ENCODE assay signal across 15 cellular contexts in genomic region chr3:193868590-193868989, GRCh38.
A peak's percentile ranks its signal among the peaks of the same experiment; 100 is the strongest.
DNase-seq lines count a peak whose midpoint lies in the region; ATAC-seq and TF ChIP-seq lines count a peak whose summit lies in the region.
"Had no signal": no experiment of that assay in that cellular context is flagged by ENCODE, and none has a peak within 500 bp of the region (broad histone marks: within the 10 kb centered on the region; RNA-seq: fewer than 3 reads in every experiment).

No MANE protein-coding gene starts in this region.

- H3K36me3 ChIP-seq in BLaER1 treated with 17β-estradiol and CSF1 and Interleukin-3, amounts not matched to agents 10 nM and 100 nM: no peaks in the 10 kb centered on the region
- H3K36me3 ChIP-seq in SK-N-SH (replicated peaks in 1 of 2; ENCODE audit: control insufficient read depth in 1 of 2, insufficient read depth in 2 of 2, low read length in 1 of 2): no peaks in the 10 kb centered on the region

- peaks cover 36% of the 10 kb centered on the region for H3K27me3 Mint-ChIP-seq in activated naive CD8-positive, alpha-beta T cell treated with anti-CD3 and anti-CD28 coated beads, Interleukin-2, amount 50 U/mL, for 24 hours

- no peaks in the 10 kb centered on the region for H3K9me3 ChIP-seq in BLaER1 treated with 17β-estradiol and CSF1 and Interleukin-3, amounts not matched to agents 10 nM and 100 nM (replicated peaks in 1 of 11)
- no peaks in the 10 kb centered on the region for H3K9me3 ChIP-seq in SK-N-SH

- ATAC-seq in GM21447 (IDR thresholded peaks at IDR 0.05; ENCODE audit: unreplicated experiment) (peak; percentile 46), GM18511 (IDR thresholded peaks at IDR 0.05; ENCODE audit: unreplicated experiment) (no peak)
- no peak for ATAC-seq in activated naive CD8-positive, alpha-beta T cell treated with anti-CD3 and anti-CD28 coated beads, Interleukin-2, amount 50 U/mL, for 24 hours
- ATAC-seq: PC-3 had no signal

- no peaks in the 10 kb centered on the region for H3K9me2 ChIP-seq in SK-N-SH

- H3K9ac ChIP-seq in BLaER1 treated with 17β-estradiol and CSF1 and Interleukin-3, amounts not matched to agents 10 nM and 100 nM: peak overlapping the region in 9 of 11 experiments; percentile 46 to 76 (median 68); a peak in 17 of 22 replicates
- H3K9ac ChIP-seq in SK-N-SH: no peak overlapping the region

- H3K4me3 Mint-ChIP-seq in activated naive CD8-positive, alpha-beta T cell treated with anti-CD3 and anti-CD28 coated beads, Interleukin-2, amount 50 U/mL, for 24 hours: no peak overlapping the region
- H3K4me3 Mint-ChIP-seq: activated naive CD4-positive, alpha-beta T cell treated with anti-CD3 and anti-CD28 coated beads, Interleukin-2, amount 50 U/mL, for 24 hours had no signal

- peak overlapping the region; percentile 81 to 99 (median 95) for H3K4me2 ChIP-seq in BLaER1 treated with 17β-estradiol and CSF1 and Interleukin-3, amounts not matched to agents 10 nM and 100 nM
- H3K4me2 ChIP-seq in SK-N-SH: no peak overlapping the region

- DNase-seq in glomerular visceral epithelial cell (ENCODE audit: extremely low spot score): peak; percentile 52
- no peak for DNase-seq in activated naive CD8-positive, alpha-beta T cell treated with anti-CD3 and anti-CD28 coated beads, Interleukin-2, amount 50 U/mL, for 24 hours
- no peak for DNase-seq in posterior vena cava (ENCODE audit: low spot score)
- DNase-seq in SK-N-SH: no peak
- DNase-seq: KBM-7, midbrain, NCI-H146, NCI-H510A treated with DMSO at 0.1 percent for 48 hours, PC-3 had no signal

- peak overlapping the region in 9 of 11 experiments; percentile 50 to 88 (median 83); a peak in 17 of 22 replicates for H3K27ac ChIP-seq in BLaER1 treated with 17β-estradiol and CSF1 and Interleukin-3, amounts not matched to agents 10 nM and 100 nM
- H3K27ac ChIP-seq in SK-N-SH (ENCODE audit: low read depth in 2 of 2, low read length in 1 of 2): no peak overlapping the region

- peak; percentile 71; the same call in 1 of the 2 replicates for TF ChIP-seq EP300 in Ishikawa (IDR thresholded peaks at IDR 0.05; ENCODE audit: borderline replicate concordance)
- TF ChIP-seq EP300 in SK-N-SH (IDR thresholded peaks at IDR 0.05; ENCODE audit: borderline replicate concordance in 1 of 2, low read depth in 1 of 2, low read length in 1 of 2): no peak

- peaks cover 0 to 11% (median 0%) of the 10 kb centered on the region in 11 experiments; a peak in 3 of 22 replicates for H4K20me1 ChIP-seq in BLaER1 treated with 17β-estradiol and CSF1 and Interleukin-3, amounts not matched to agents 10 nM and 100 nM
- H4K20me1 ChIP-seq in SK-N-SH (ENCODE audit: insufficient read depth): no peaks in the 10 kb centered on the region

- H2AFZ ChIP-seq in SK-N-SH (ENCODE audit: low read depth): no peak overlapping the region

- intact Hi-C loops in posterior vena cava (cut with DNase I): no loop called here

- peaks cover 45 to 80% (median 65%) of the 10 kb centered on the region in 10 experiments for H3K4me1 ChIP-seq in BLaER1 treated with 17β-estradiol and CSF1 and Interleukin-3, amounts not matched to agents 10 nM and 100 nM
- H3K4me1 ChIP-seq in SK-N-SH (ENCODE audit: control insufficient read depth in 1 of 2, insufficient read depth in 2 of 2, low read depth in 1 of 2, low read length in 1 of 2): peaks cover 0 to 10% of the 10 kb centered on the region in 2 experiments; a peak in 1 of 4 replicates

- CTCF ChIA-PET in SK-N-SH (lab: Yijun Ruan, JAX): no interaction called here

- no peaks in the 10 kb centered on the region for H3K36me3 Mint-ChIP-seq in activated naive CD8-positive, alpha-beta T cell treated with anti-CD3 and anti-CD28 coated beads, Interleukin-2, amount 50 U/mL, for 24 hours (ENCODE audit: low read depth)
- H3K36me3 Mint-ChIP-seq: activated naive CD4-positive, alpha-beta T cell treated with anti-CD3 and anti-CD28 coated beads, Interleukin-2, amount 50 U/mL, for 24 hours had no signal

- peaks cover 14 to 62% (median 33%) of the 10 kb centered on the region in 11 experiments; a peak in 21 of 22 replicates for H3K27me3 ChIP-seq in BLaER1 treated with 17β-estradiol and CSF1 and Interleukin-3, amounts not matched to agents 10 nM and 100 nM
- no peaks in the 10 kb centered on the region for H3K27me3 ChIP-seq in SK-N-SH (ENCODE audit: insufficient read depth)

- POLR2A ChIA-PET in SK-N-SH (lab: Yijun Ruan, JAX): no interaction called here

- no peaks in the 10 kb centered on the region for H3K79me2 ChIP-seq in SK-N-SH (ENCODE audit: insufficient read depth)

- WGBS in SK-N-SH (ENCODE audit: low lambda C conversion rate): 82% methylated on average over 4 of the region's 7 CpGs

- no peak for TF ChIP-seq CTCF in SK-N-SH (IDR thresholded peaks at IDR 0.05)

- H3K4me1 Mint-ChIP-seq in activated naive CD8-positive, alpha-beta T cell treated with anti-CD3 and anti-CD28 coated beads, Interleukin-2, amount 50 U/mL, for 24 hours: peaks cover 35% of the 10 kb centered on the region

- H3K27ac Mint-ChIP-seq in activated naive CD8-positive, alpha-beta T cell treated with anti-CD3 and anti-CD28 coated beads, Interleukin-2, amount 50 U/mL, for 24 hours: no peak overlapping the region
- H3K27ac Mint-ChIP-seq: activated naive CD4-positive, alpha-beta T cell treated with anti-CD3 and anti-CD28 coated beads, Interleukin-2, amount 50 U/mL, for 24 hours had no signal

- no peaks in the 10 kb centered on the region for H3F3A ChIP-seq in SK-N-SH (replicated peaks; ENCODE audit: insufficient read depth)

- H3K9me3 Mint-ChIP-seq in activated naive CD8-positive, alpha-beta T cell treated with anti-CD3 and anti-CD28 coated beads, Interleukin-2, amount 50 U/mL, for 24 hours: no peaks in the 10 kb centered on the region
- H3K9me3 Mint-ChIP-seq: activated naive CD4-positive, alpha-beta T cell treated with anti-CD3 and anti-CD28 coated beads, Interleukin-2, amount 50 U/mL, for 24 hours had no signal

- H3K4me3 ChIP-seq in BLaER1 treated with 17β-estradiol and CSF1 and Interleukin-3, amounts not matched to agents 10 nM and 100 nM: peak overlapping the region in 5 of 10 experiments; percentile 42 to 58 (median 46); a peak in 10 of 20 replicates
- no peak overlapping the region for H3K4me3 ChIP-seq in SK-N-SH (ENCODE audit: low read depth in 2 of 2, low read length in 1 of 2)
- H3K4me3 ChIP-seq: smooth muscle cell had no signal

- TF ChIP-seq RAD21 in Ishikawa (IDR thresholded peaks at IDR 0.05; ENCODE audit: low read depth) (peak; percentile 28; the same call in 1 of the 2 replicates), SK-N-SH (IDR thresholded peaks at IDR 0.05; ENCODE audit: low read length) (no peak)

TF ChIP-seq in Ishikawa, 13 proteins besides CTCF, POLR2A, EP300 and RAD21 (continues in another document):
- TF ChIP-seq NFIC (IDR thresholded peaks at IDR 0.05): no peak
- TF ChIP-seq USF1 (IDR thresholded peaks at IDR 0.05): no peak
- TF ChIP-seq CREB1 (IDR thresholded peaks at IDR 0.05; ENCODE audit: low read depth): no peak
- no peak for TF ChIP-seq ZBTB7A (IDR thresholded peaks at IDR 0.05; ENCODE audit: low read depth)
- TF ChIP-seq MAX (IDR thresholded peaks at IDR 0.05): no peak
- peak; percentile 77 for TF ChIP-seq TCF12 (IDR thresholded peaks at IDR 0.05; ENCODE audit: low read depth)

TF ChIP-seq in SK-N-SH, 30 proteins besides CTCF, POLR2A, EP300 and RAD21:
- TF ChIP-seq, protein P1, sequence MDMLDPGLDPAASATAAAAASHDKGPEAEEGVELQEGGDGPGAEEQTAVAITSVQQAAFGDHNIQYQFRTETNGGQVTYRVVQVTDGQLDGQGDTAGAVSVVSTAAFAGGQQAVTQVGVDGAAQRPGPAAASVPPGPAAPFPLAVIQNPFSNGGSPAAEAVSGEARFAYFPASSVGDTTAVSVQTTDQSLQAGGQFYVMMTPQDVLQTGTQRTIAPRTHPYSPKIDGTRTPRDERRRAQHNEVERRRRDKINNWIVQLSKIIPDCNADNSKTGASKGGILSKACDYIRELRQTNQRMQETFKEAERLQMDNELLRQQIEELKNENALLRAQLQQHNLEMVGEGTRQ (IDR thresholded peaks at IDR 0.05; ENCODE audit: borderline replicate concordance, low read depth, low read length): no peak
- TF ChIP-seq RCOR1 (IDR thresholded peaks at IDR 0.05; ENCODE audit: low read length): no peak
- no peak for TF ChIP-seq CHD2 (IDR thresholded peaks at IDR 0.05; ENCODE audit: low read length, partially characterized antibody)
- no peak for TF ChIP-seq RXRA (IDR thresholded peaks at IDR 0.05; ENCODE audit: borderline replicate concordance, low read depth)
- TF ChIP-seq FOSL2 (IDR thresholded peaks at IDR 0.05; ENCODE audit: borderline replicate concordance, low read depth): no peak
- no peak for TF ChIP-seq TAF1 (IDR thresholded peaks at IDR 0.05; ENCODE audit: borderline replicate concordance, low read depth, low read length)
- no peak for TF ChIP-seq TEAD4 (IDR thresholded peaks at IDR 0.05; ENCODE audit: borderline replicate concordance, insufficient read depth)
- no peak for TF ChIP-seq JUND (IDR thresholded peaks at IDR 0.05)
- no peak for TF ChIP-seq IRF3 (IDR thresholded peaks at IDR 0.05; ENCODE audit: low read depth, low read length)
TF ChIP-seq in SK-N-SH: peak in this region for 0.

Comparison
In these comparisons a context has a peak if more than half of its experiments do, and no peak if none do; other contexts are left out.
1. H3K27ac ChIP-seq: peak in BLaER1 treated with 17β-estradiol and CSF1 and Interleukin-3, amounts not matched to agents 10 nM and 100 nM (9 of 11); none in SK-N-SH (0 of 2).